ENCODE assay signal across 8 cellular contexts in genomic region chr6:101393291-101394251, GRCh38. TPM values are rescaled to one million over a fixed set of nuclear protein-coding genes. Genes with fewer than 3 reads are reported as not detected.
A peak's percentile ranks its signal among the peaks of the same experiment; 100 is the strongest.
DNase-seq lines count a peak whose midpoint lies in the region; ATAC-seq and TF ChIP-seq lines count a peak whose summit lies in the region.

TSS of gene GRIK2 (plus strand) at chr6:101393708.

- peaks cover 13% of the 10 kb centered on the region for H3F3A ChIP-seq in neural progenitor cell (ENCODE audit: low read depth)

- H3K27me3 ChIP-seq in IMR-90 (ENCODE audit: control insufficient read depth, insufficient read depth, low read length), result peaks cover 1% of the 10 kb centered on the region; the same call in 1 of the 2 replicates
- peaks cover 19% of the 10 kb centered on the region for H3K27me3 ChIP-seq in SJCRH30
- peaks cover 0 to 81% (median 25%) of the 10 kb centered on the region in 4 donors for H3K27me3 ChIP-seq in esophagus muscularis mucosa
- peaks cover 89% of the 10 kb centered on the region for H3K27me3 ChIP-seq in neural progenitor cell

- peak within 1 kb of the TSS; percentile 48; the same call in 1 of the 2 replicates for H3K18ac ChIP-seq in IMR-90 (ENCODE audit: low read depth, low read length)

- intact Hi-C loops in IMR-90 (cut with micrococcal nuclease), result loop anchor here (10.0 kb wide), 3 partner anchors 619 to 1289 kb away; no protein-coding TSS in a partner anchor
- intact Hi-C loops in esophagus muscularis mucosa (cut with DNase I), result no loop called here

- H3K9ac ChIP-seq in IMR-90 (ENCODE audit: low read depth, low read length) (peak within 1 kb of the TSS; percentile 63; the same call in 1 of the 2 replicates), neural progenitor cell (no peak within 1 kb of the TSS)

- H2BK15ac ChIP-seq in IMR-90 (ENCODE audit: low read depth, low read length), result no peak within 1 kb of the TSS

- DNase-seq in IMR-90 (peak; percentile 47), SJCRH30 (peak; percentile 29 to 52), esophagus muscularis mucosa (ENCODE audit: extremely low spot score) (no peak), neural progenitor cell (ENCODE audit: low spot score) (peak; percentile 86), HPDE6-E6E7 (ENCODE audit: extremely low spot score) (no peak)
- no peak for DNase-seq in naive thymus-derived CD8-positive, alpha-beta T cell

- H3K36me3 ChIP-seq in IMR-90 (ENCODE audit: control insufficient read depth, insufficient read depth, low read length), result no peaks in the 10 kb centered on the region
- no peaks in the 10 kb centered on the region for H3K36me3 ChIP-seq in SJCRH30
- no peaks in the 10 kb centered on the region for H3K36me3 ChIP-seq in esophagus muscularis mucosa
- H3K36me3 ChIP-seq in neural progenitor cell, result no peaks in the 10 kb centered on the region

- H3K4me2 ChIP-seq in IMR-90 (ENCODE audit: low read depth, low read length) (peak within 1 kb of the TSS; percentile 99), neural progenitor cell (peak within 1 kb of the TSS; percentile 96)

- H4K8ac ChIP-seq in IMR-90 (ENCODE audit: low read depth in 2 of 2, low read length in 2 of 2), result peak within 1 kb of the TSS in 1 of 2 experiments; percentile 58; a peak in 1 of 4 replicates

- H2BK120ac ChIP-seq in IMR-90 (ENCODE audit: low read depth, low read length), result peak within 1 kb of the TSS; percentile 65

- H3K79me1 ChIP-seq in IMR-90 (ENCODE audit: low read depth in 1 of 2, low read length in 2 of 2), result peaks cover 0 to 5% of the 10 kb centered on the region in 2 experiments; a peak in 1 of 4 replicates

- TF ChIP-seq EP300 in esophagus muscularis mucosa (IDR thresholded peaks at IDR 0.05), result no peak

- H3K4ac ChIP-seq in IMR-90 (ENCODE audit: low read depth, low read length), result peak within 1 kb of the TSS; percentile 67

- TF ChIP-seq CTCF in 22Rv1 (IDR thresholded peaks at IDR 0.05) (peak; percentile 48), IMR-90 (conservative IDR thresholded peaks at IDR 0.05; ENCODE audit: low read depth, low read length) (peak; percentile 47), esophagus muscularis mucosa (IDR thresholded peaks at IDR 0.05) (peak in 2 of 3 experiments; percentile 20 to 22), neural progenitor cell (IDR thresholded peaks at IDR 0.05) (peak; percentile 48)

- peak within 1 kb of the TSS; percentile 77 for H2AK9ac ChIP-seq in IMR-90 (replicated peaks; ENCODE audit: low read depth, low read length, poor library complexity)

- no peak within 1 kb of the TSS for H4K91ac ChIP-seq in IMR-90 (ENCODE audit: insufficient read depth, low read depth, low read length)

- dilution Hi-C loops in IMR-90 (cut with HindIII; ENCODE audit: low sequenced_read_pairs, unreplicated experiment), result no loop called here

- CTCF ChIA-PET in IMR-90 (lab: Yijun Ruan, JAX), result interaction anchor here (1.3 kb wide), 1 partner anchor 13 kb away, joined by 9 read pairs; no protein-coding TSS in a partner anchor

- H3K27me3 Mint-ChIP-seq in neural progenitor cell (ENCODE audit: insufficient read depth, low read depth), result peaks cover 42% of the 10 kb centered on the region
- peaks cover 27 to 57% (median 45%) of the 10 kb centered on the region in 5 donors for H3K27me3 Mint-ChIP-seq in naive thymus-derived CD8-positive, alpha-beta T cell

- H2BK5ac ChIP-seq in IMR-90 (ENCODE audit: low read depth, low read length, poor library complexity, severe bottlenecking), result peak within 1 kb of the TSS; percentile 74

- peak within 1 kb of the TSS; percentile 90 for H3K4me3 Mint-ChIP-seq in neural progenitor cell
- no peak within 1 kb of the TSS for H3K4me3 Mint-ChIP-seq in naive thymus-derived CD8-positive, alpha-beta T cell

- H3K56ac ChIP-seq in IMR-90 (ENCODE audit: extremely low read depth, insufficient read depth, low read length), result peak within 1 kb of the TSS; percentile 45; the same call in 1 of the 2 replicates

- peak; percentile 41 for TF ChIP-seq RAD21 in IMR-90 (IDR thresholded peaks at IDR 0.05; ENCODE audit: low read length)

- H3K27ac ChIP-seq in 22Rv1 (peak within 1 kb of the TSS; percentile 57), IMR-90 (ENCODE audit: insufficient read depth, low read length) (peak within 1 kb of the TSS; percentile 0; the same call in 1 of the 2 replicates), SJCRH30 (no peak within 1 kb of the TSS), esophagus muscularis mucosa (replicated peaks in 1 of 4) (no peak within 1 kb of the TSS), neural progenitor cell (no peak within 1 kb of the TSS)

- H2BK20ac ChIP-seq in IMR-90 (ENCODE audit: low read depth, low read length), result peak within 1 kb of the TSS; percentile 26

- H3K9me3 Mint-ChIP-seq in neural progenitor cell, result no peaks in the 10 kb centered on the region
- H3K9me3 Mint-ChIP-seq in naive thymus-derived CD8-positive, alpha-beta T cell, result peaks cover 0 to 24% (median 9%) of the 10 kb centered on the region in 9 donors

- H3K9me3 ChIP-seq in IMR-90 (ENCODE audit: control insufficient read depth, insufficient read depth, low read length) (no peaks in the 10 kb centered on the region), SJCRH30 (replicated peaks) (no peaks in the 10 kb centered on the region), esophagus muscularis mucosa (no peaks in the 10 kb centered on the region), neural progenitor cell (ENCODE audit: low read depth) (no peaks in the 10 kb centered on the region)

- H3K79me2 ChIP-seq in neural progenitor cell (ENCODE audit: low read depth), result no peaks in the 10 kb centered on the region

- POLR2A ChIA-PET in IMR-90 (lab: Charles Lee; ENCODE audit: unreplicated experiment), result no interaction called here
- POLR2A ChIA-PET in naive thymus-derived CD8-positive, alpha-beta T cell (lab: Charles Lee), result no interaction called here

- H3K23ac ChIP-seq in IMR-90 (ENCODE audit: low read depth, low read length), result peak within 1 kb of the TSS; percentile 49

- H4K5ac ChIP-seq in IMR-90 (ENCODE audit: low read depth, low read length), result no peak within 1 kb of the TSS

- 0% methylated on average over 16 of the region's 71 CpGs; no CpG with 5 or more reads in 1 of the 2 experiments for WGBS in IMR-90 (ENCODE audit: extremely low coverage in 2 of 2, insufficient read length in 1 of 2), 2 experiments
- WGBS in esophagus muscularis mucosa, result under 1% methylated on average over 40 of the region's 71 CpGs

- H2AK5ac ChIP-seq in IMR-90 (ENCODE audit: low read depth, low read length), result no peak within 1 kb of the TSS

- H3K36me3 Mint-ChIP-seq in neural progenitor cell, result no peaks in the 10 kb centered on the region
- H3K36me3 Mint-ChIP-seq in naive thymus-derived CD8-positive, alpha-beta T cell, result peaks cover 0 to 9% (median 0%) of the 10 kb centered on the region in 3 donors

- peak within 1 kb of the TSS; percentile 0; the same call in 1 of the 2 replicates for H3K14ac ChIP-seq in IMR-90 (replicated peaks; ENCODE audit: low read depth, low read length)

- TF ChIP-seq POLR2A in IMR-90 (IDR thresholded peaks at IDR 0.05; ENCODE audit: low read depth, low read length) (peak; percentile 79; the same call in 1 of the 2 replicates), esophagus muscularis mucosa (IDR thresholded peaks at IDR 0.05; ENCODE audit: low read depth) (no peak)

- no peaks in the 10 kb centered on the region for H3K9me1 ChIP-seq in IMR-90 (ENCODE audit: insufficient read depth, low read length)

- no peak within 1 kb of the TSS for H3K27ac Mint-ChIP-seq in neural progenitor cell
- no peak within 1 kb of the TSS for H3K27ac Mint-ChIP-seq in naive thymus-derived CD8-positive, alpha-beta T cell

- no TSS peak for BruUV-seq in IMR-90 (replicated peaks; lab: Mats Ljungman, UMichigan)

- H3K4me1 ChIP-seq in IMR-90 (ENCODE audit: control insufficient read depth, insufficient read depth, low read length) (peaks cover 1% of the 10 kb centered on the region; the same call in 1 of the 2 replicates), SJCRH30 (no peaks in the 10 kb centered on the region), esophagus muscularis mucosa (peaks cover 0 to 23% (median 20%) of the 10 kb centered on the region in 4 donors), neural progenitor cell (peaks cover 15% of the 10 kb centered on the region)

- ATAC-seq in GM18909 (IDR thresholded peaks at IDR 0.05; ENCODE audit: poor library complexity, unreplicated experiment) (peak; percentile 69), IMR-90 (ENCODE audit: low read depth) (peak; percentile 81)
- no peak for ATAC-seq in naive thymus-derived CD8-positive, alpha-beta T cell

- in situ Hi-C loops in IMR-90 (cut with MboI; ENCODE audit: low sequenced_read_pairs), result no loop called here

- H3K4me3 ChIP-seq in IMR-90 (ENCODE audit: insufficient read depth, low read depth, low read length), result peak within 1 kb of the TSS; percentile 49
- H3K4me3 ChIP-seq in SJCRH30, result peak within 1 kb of the TSS; percentile 42
- H3K4me3 ChIP-seq in esophagus muscularis mucosa, result peak within 1 kb of the TSS; percentile 48 to 57 (median 52)
- H3K4me3 ChIP-seq in neural progenitor cell, result peak within 1 kb of the TSS; percentile 56

- peaks cover 19% of the 10 kb centered on the region for H3K4me1 Mint-ChIP-seq in neural progenitor cell
- peaks cover 0 to 4% (median 0%) of the 10 kb centered on the region in 4 donors for H3K4me1 Mint-ChIP-seq in naive thymus-derived CD8-positive, alpha-beta T cell

- H2AFZ ChIP-seq in IMR-90 (replicated peaks; ENCODE audit: low read length, poor library complexity) (peak within 1 kb of the TSS; percentile 95), neural progenitor cell (replicated peaks) (peak within 1 kb of the TSS; percentile 75)

- no peaks in the 10 kb centered on the region for H4K20me1 ChIP-seq in IMR-90 (ENCODE audit: insufficient read depth, low read length)
- peaks cover 13% of the 10 kb centered on the region for H4K20me1 ChIP-seq in neural progenitor cell (ENCODE audit: low read depth)

TF ChIP-seq in IMR-90, 13 proteins besides CTCF, POLR2A, EP300 and RAD21 (continues in another document):
- no peak for TF ChIP-seq CEBPB (IDR thresholded peaks at IDR 0.05; ENCODE audit: low read depth, low read length)
- TF ChIP-seq CHD1 (IDR thresholded peaks at IDR 0.05; ENCODE audit: low read depth, low read length), result no peak
- no peak for TF ChIP-seq NFE2L2 (IDR thresholded peaks at IDR 0.05; ENCODE audit: low read depth, low read length)
- no peak for TF ChIP-seq SMC3 (IDR thresholded peaks at IDR 0.05; ENCODE audit: low read depth, low read length)
- TF ChIP-seq RCOR1 (IDR thresholded peaks at IDR 0.05; ENCODE audit: insufficient replicate concordance, low read length), result no peak
- TF ChIP-seq MAZ (IDR thresholded peaks at IDR 0.05; ENCODE audit: borderline replicate concordance, low read depth, low read length), result peak; percentile 54
- peak; percentile 55; the same call in 1 of the 2 replicates for TF ChIP-seq MXI1 (IDR thresholded peaks at IDR 0.05; ENCODE audit: borderline replicate concordance, low read depth, low read length)

RNA-seq across cellular contexts. Expression of gene GRIK2, which starts in this region (rescaled TPM):
- total RNA-seq in IMR-90 (2012; rRNA removed), result 15.2 and 15.8 TPM in 2 replicates
- 5.6 and 8.2 TPM in 2 replicates for polyA plus RNA-seq in IMR-90 (2012; rRNA removed)
- 1.3 and 2.2 TPM in 2 replicates for polyA plus RNA-seq in IMR-90 (2012; cell fraction: cytosol; rRNA removed)
- polyA plus RNA-seq in IMR-90 (2012; cell fraction: nucleus; rRNA removed; ENCODE audit: low replicate concordance), result 2.8 and 27.3 TPM in 2 replicates
- 0.22 and 0.35 TPM in 2 replicates for total RNA-seq in SJCRH30 (2014; rRNA removed; shearing (Covaris generic))
- total RNA-seq in esophagus muscularis mucosa, result 1 to 10 TPM in 3 of 4 donors, under 1 TPM in 1; 0.46 to 3.7 (median 1.8) TPM
- 0.88 and 1.5 TPM in 2 replicates for total RNA-seq in neural progenitor cell (ENCODE audit: low replicate concordance)
- not detected for total RNA-seq in naive thymus-derived CD8-positive, alpha-beta T cell
- polyA plus RNA-seq in naive thymus-derived CD8-positive, alpha-beta T cell, result not detected

Comparison
In these comparisons a context has a peak if more than half of its experiments do, and no peak if none do; other contexts are left out.
1. Peak in DNase-seq and H3K4me3 ChIP-seq in SJCRH30; RNA of the gene not detected or under 1 TPM.
2. H3K27ac ChIP-seq: peak in 22Rv1 (single experiment) and IMR-90 (single experiment); none in SJCRH30 (single experiment), esophagus muscularis mucosa (0 of 4) and neural progenitor cell (single experiment).
3. ATAC-seq: peak in GM18909 (single experiment) and IMR-90 (single experiment); none in naive thymus-derived CD8-positive, alpha-beta T cell (0 of 2).
4. DNase-seq: peak in IMR-90 (single experiment) and neural progenitor cell (single experiment); none in esophagus muscularis mucosa (single experiment), HPDE6-E6E7 (single experiment) and naive thymus-derived CD8-positive, alpha-beta T cell (0 of 10).
5. Peak in every context shown above with its lines, with median percentiles within 50 percentile points of each other: CTCF ChIP-seq and H3K4me3 ChIP-seq.